In the genomic region with DNA sequence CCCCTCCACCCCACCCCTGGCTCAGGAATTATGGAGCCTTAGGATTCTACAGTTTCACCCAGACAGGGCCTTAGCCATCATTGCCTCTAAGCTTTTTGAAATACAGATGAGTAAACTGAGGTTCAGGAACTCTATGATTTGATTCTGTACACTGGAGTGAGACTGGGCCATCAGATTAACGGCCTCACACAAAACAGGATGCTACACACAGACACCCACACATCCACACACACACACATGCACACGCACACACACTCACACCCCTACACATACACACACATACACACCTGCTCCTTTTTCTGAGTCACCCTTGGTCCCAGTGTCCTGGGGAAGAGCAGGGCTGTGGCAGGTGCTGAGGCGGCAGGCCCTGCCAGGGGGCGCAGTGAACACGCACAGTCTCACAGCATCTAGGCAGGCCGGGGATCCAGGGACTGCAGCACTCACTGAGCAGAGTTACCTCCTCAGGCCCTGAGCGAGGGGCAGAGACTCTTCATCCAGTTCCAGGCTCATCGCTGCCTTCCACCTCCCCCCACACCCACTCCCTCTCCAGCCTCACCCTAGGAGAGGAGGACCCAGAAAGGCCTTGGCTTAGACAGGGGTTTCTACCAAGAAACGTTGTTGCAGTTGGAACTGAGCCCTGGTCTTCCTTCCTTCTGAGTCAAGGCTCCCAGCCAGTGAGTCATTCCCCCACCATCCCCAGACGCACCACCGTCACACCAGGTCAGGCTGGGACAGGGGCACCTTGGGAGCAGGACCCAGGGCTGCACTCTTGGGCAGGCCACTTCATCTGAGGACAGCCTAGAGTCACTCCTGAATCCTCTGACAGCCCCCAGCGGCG, we compare ENCODE assay signal across 8 cellular contexts.
A peak's percentile ranks its signal among the peaks of the same experiment; 100 is the strongest.
DNase-seq lines count a peak whose midpoint lies in the region; ATAC-seq and TF ChIP-seq lines count a peak whose summit lies in the region.

No MANE protein-coding gene starts in this region.

- no peak overlapping the region for H3K4me3 Mint-ChIP-seq in activated T-helper 17 cell treated with anti-CD3 and anti-CD28 coated beads, Interleukin-2, amount 50 U/mL, for 72 hours

- peak; percentile 75 for ATAC-seq in RWPE2 (ENCODE audit: low read depth)
- ATAC-seq in activated T-helper 17 cell treated with anti-CD3 and anti-CD28 coated beads, Interleukin-2, amount 50 U/mL, for 72 hours (replicated peaks) = no peak
- no peak for ATAC-seq in HG03521 (IDR thresholded peaks at IDR 0.05; ENCODE audit: unreplicated experiment)

- H3K27me3 Mint-ChIP-seq in activated T-helper 17 cell treated with anti-CD3 and anti-CD28 coated beads, Interleukin-2, amount 50 U/mL, for 72 hours = no peaks in the 10 kb centered on the region

- H3K4me3 ChIP-seq in HEK293 (ENCODE audit: low read depth, low read length) (no peak overlapping the region), RWPE2 (ENCODE audit: severe bottlenecking) (no peak overlapping the region), prostate gland (no peak overlapping the region)

- no peak overlapping the region for H3K27ac Mint-ChIP-seq in activated T-helper 17 cell treated with anti-CD3 and anti-CD28 coated beads, Interleukin-2, amount 50 U/mL, for 72 hours

- intact Hi-C loops in prostate gland (cut with DNase I) = loop anchor here (5.0 kb wide), 3 partner anchors 45 to 605 kb away; no protein-coding TSS in a partner anchor

- H3K36me3 ChIP-seq in HEK293 (ENCODE audit: control insufficient read depth in 2 of 2, insufficient read depth in 1 of 2, low read length in 2 of 2) (no peaks in the 10 kb centered on the region), RWPE2 (ENCODE audit: low read depth) (0 out of 2 replicates have a peak, but pooled peaks cover 5% of the 10 kb centered on the region), prostate gland (no peaks in the 10 kb centered on the region)

- H3K36me3 Mint-ChIP-seq in activated T-helper 17 cell treated with anti-CD3 and anti-CD28 coated beads, Interleukin-2, amount 50 U/mL, for 72 hours (ENCODE audit: low read depth) = peaks cover 3% of the 10 kb centered on the region

- H3K27ac ChIP-seq in HEK293 (ENCODE audit: extremely low read depth, low read depth, low read length) (no peak overlapping the region), RWPE2 (ENCODE audit: poor library complexity, severe bottlenecking) (peak overlapping the region; percentile 96), prostate gland (peak overlapping the region; percentile 0 to 43), caudate nucleus (ENCODE audit: low read depth, low read length) (no peak overlapping the region)

- H3K4me1 ChIP-seq in HEK293 (ENCODE audit: control insufficient read depth, insufficient read depth, low read length) = no peaks in the 10 kb centered on the region
- H3K4me1 ChIP-seq in RWPE2 (ENCODE audit: insufficient read depth, poor library complexity, severe bottlenecking) = peaks cover 42% of the 10 kb centered on the region
- H3K4me1 ChIP-seq in prostate gland (replicated peaks) = no peaks in the 10 kb centered on the region

- peak; percentile 74 for TF ChIP-seq CTCF in HEK293 (tag by site-specific recombination; IDR thresholded peaks at IDR 0.05)
- peak; percentile 57 for TF ChIP-seq CTCF in RWPE2 (IDR thresholded peaks at IDR 0.05; ENCODE audit: poor library complexity, severe bottlenecking)
- TF ChIP-seq CTCF in prostate gland (IDR thresholded peaks at IDR 0.05) = peak in 1 of 4 experiments; percentile 24

- 79% methylated on average over 13 of the region's 13 CpGs for whole genome bisulfite sequencing in prostate gland

- no peaks in the 10 kb centered on the region for H3K27me3 ChIP-seq in RWPE2 (ENCODE audit: insufficient read depth, poor library complexity, severe bottlenecking)
- no peaks in the 10 kb centered on the region for H3K27me3 ChIP-seq in prostate gland (replicated peaks; ENCODE audit: insufficient read depth)

- POLR2A ChIA-PET in HEK293 (lab: Yijun Ruan, JAX) = interaction anchor here (0.5 to 1.2 kb wide), 3 partner anchors 89 to 216 kb away, joined by 3 to 4 read pairs (median 3); a partner anchor contains a TSS

- H3K9me3 Mint-ChIP-seq in activated T-helper 17 cell treated with anti-CD3 and anti-CD28 coated beads, Interleukin-2, amount 50 U/mL, for 72 hours = no peaks in the 10 kb centered on the region

- CTCF ChIA-PET in HEK293 (lab: Yijun Ruan, JAX) = interaction anchor here (0.6 to 14.2 kb wide), 45 partner anchors 10 to 1066 kb away, joined by 3 to 374 read pairs (median 4); no protein-coding TSS in a partner anchor

- H3K4me1 Mint-ChIP-seq in activated T-helper 17 cell treated with anti-CD3 and anti-CD28 coated beads, Interleukin-2, amount 50 U/mL, for 72 hours = peaks cover 12% of the 10 kb centered on the region

- no peak for TF ChIP-seq POLR2A in prostate gland (IDR thresholded peaks at IDR 0.05)

- H3K9me3 ChIP-seq in HEK293 (ENCODE audit: control insufficient read depth, insufficient read depth, low read depth, low read length) (no peaks in the 10 kb centered on the region), RWPE2 (ENCODE audit: severe bottlenecking) (no peaks in the 10 kb centered on the region), prostate gland (no peaks in the 10 kb centered on the region)

- DNase-seq in AG08396 (ENCODE audit: low spot score) = peak; percentile 83
- DNase-seq in RWPE2 (ENCODE audit: low spot score) = peak; percentile 93
- peak; percentile 94 for DNase-seq in fibroblast of the conjunctiva (ENCODE audit: low read depth)
- DNase-seq in prostate gland (ENCODE audit: low spot score) = peak; percentile 8
- DNase-seq in caudate nucleus (lab: John Stamatoyannopoulos, UW) = no peak

TF ChIP-seq in HEK293, 187 proteins besides CTCF, POLR2A, EP300 and RAD21 (continues in another document):
- TF ChIP-seq ZNF548 (tag by site-specific recombination; IDR thresholded peaks at IDR 0.05) (no peak), KLF8 (tag by site-specific recombination; IDR thresholded peaks at IDR 0.05) (no peak), ZNF768 (tag by site-specific recombination; IDR thresholded peaks at IDR 0.05) (no peak), ZNF621 (tag by site-specific recombination; IDR thresholded peaks at IDR 0.05) (no peak), ZNF623 (tag by site-specific recombination; IDR thresholded peaks at IDR 0.05) (no peak), ZNF624 (tag by site-specific recombination; IDR thresholded peaks at IDR 0.05) (no peak), ZBTB48 (tag by site-specific recombination; IDR thresholded peaks at IDR 0.05) (peak; percentile 44; the same call in 1 of the 2 replicates), ZFHX2 (tag by site-specific recombination; conservative IDR thresholded peaks at IDR 0.05) (peak; percentile 89), ZNF776 (tag by site-specific recombination; IDR thresholded peaks at IDR 0.05; ENCODE audit: borderline replicate concordance) (no peak), ZNF571 (tag by site-specific recombination; IDR thresholded peaks at IDR 0.05) (no peak), MZF1 (tag by site-specific recombination; IDR thresholded peaks at IDR 0.05; ENCODE audit: borderline replicate concordance) (no peak), SP7 (tag by site-specific recombination; IDR thresholded peaks at IDR 0.05) (peak; percentile 22; the same call in 1 of the 2 replicates), TRIM28 (IDR thresholded peaks at IDR 0.05; ENCODE audit: borderline replicate concordance, low read length) (no peak), HOXC10 (CRISPR knock-in tag; IDR thresholded peaks at IDR 0.05) (no peak), ZNF335 (tag by site-specific recombination; conservative IDR thresholded peaks at IDR 0.05) (peak; percentile 46; the same call in 1 of the 2 replicates)
- TF ChIP-seq, protein P1, sequence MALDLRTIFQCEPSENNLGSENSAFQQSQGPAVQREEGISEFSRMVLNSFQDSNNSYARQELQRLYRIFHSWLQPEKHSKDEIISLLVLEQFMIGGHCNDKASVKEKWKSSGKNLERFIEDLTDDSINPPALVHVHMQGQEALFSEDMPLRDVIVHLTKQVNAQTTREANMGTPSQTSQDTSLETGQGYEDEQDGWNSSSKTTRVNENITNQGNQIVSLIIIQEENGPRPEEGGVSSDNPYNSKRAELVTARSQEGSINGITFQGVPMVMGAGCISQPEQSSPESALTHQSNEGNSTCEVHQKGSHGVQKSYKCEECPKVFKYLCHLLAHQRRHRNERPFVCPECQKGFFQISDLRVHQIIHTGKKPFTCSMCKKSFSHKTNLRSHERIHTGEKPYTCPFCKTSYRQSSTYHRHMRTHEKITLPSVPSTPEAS (tag by site-specific recombination; IDR thresholded peaks at IDR 0.05) = peak; percentile 86
- TF ChIP-seq, protein P2, sequence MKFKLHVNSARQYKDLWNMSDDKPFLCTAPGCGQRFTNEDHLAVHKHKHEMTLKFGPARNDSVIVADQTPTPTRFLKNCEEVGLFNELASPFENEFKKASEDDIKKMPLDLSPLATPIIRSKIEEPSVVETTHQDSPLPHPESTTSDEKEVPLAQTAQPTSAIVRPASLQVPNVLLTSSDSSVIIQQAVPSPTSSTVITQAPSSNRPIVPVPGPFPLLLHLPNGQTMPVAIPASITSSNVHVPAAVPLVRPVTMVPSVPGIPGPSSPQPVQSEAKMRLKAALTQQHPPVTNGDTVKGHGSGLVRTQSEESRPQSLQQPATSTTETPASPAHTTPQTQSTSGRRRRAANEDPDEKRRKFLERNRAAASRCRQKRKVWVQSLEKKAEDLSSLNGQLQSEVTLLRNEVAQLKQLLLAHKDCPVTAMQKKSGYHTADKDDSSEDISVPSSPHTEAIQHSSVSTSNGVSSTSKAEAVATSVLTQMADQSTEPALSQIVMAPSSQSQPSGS (tag by site-specific recombination; IDR thresholded peaks at IDR 0.05; ENCODE audit: low read depth) = no peak
- TF ChIP-seq, protein P3, sequence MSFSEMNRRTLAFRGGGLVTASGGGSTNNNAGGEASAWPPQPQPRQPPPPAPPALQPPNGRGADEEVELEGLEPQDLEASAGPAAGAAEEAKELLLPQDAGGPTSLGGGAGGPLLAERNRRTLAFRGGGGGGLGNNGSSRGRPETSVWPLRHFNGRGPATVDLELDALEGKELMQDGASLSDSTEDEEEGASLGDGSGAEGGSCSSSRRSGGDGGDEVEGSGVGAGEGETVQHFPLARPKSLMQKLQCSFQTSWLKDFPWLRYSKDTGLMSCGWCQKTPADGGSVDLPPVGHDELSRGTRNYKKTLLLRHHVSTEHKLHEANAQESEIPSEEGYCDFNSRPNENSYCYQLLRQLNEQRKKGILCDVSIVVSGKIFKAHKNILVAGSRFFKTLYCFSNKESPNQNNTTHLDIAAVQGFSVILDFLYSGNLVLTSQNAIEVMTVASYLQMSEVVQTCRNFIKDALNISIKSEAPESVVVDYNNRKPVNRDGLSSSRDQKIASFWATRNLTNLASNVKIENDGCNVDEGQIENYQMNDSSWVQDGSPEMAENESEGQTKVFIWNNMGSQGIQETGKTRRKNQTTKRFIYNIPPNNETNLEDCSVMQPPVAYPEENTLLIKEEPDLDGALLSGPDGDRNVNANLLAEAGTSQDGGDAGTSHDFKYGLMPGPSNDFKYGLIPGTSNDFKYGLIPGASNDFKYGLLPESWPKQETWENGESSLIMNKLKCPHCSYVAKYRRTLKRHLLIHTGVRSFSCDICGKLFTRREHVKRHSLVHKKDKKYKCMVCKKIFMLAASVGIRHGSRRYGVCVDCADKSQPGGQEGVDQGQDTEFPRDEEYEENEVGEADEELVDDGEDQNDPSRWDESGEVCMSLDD (tag by site-specific recombination; IDR thresholded peaks at IDR 0.05) = no peak

Comparison
In these comparisons a context has a peak if more than half of its experiments do, and no peak if none do; other contexts are left out.
1. DNase-seq: peak in AG08396 (single experiment), RWPE2 (single experiment), fibroblast of the conjunctiva (single experiment) and prostate gland (single experiment); none in caudate nucleus (0 of 61).
2. H3K27ac ChIP-seq: peak in RWPE2 (single experiment) and prostate gland (2 of 2); none in HEK293 (single experiment) and caudate nucleus (single experiment).